ENCODE assay signal across 14 cellular contexts in the genomic region with DNA sequence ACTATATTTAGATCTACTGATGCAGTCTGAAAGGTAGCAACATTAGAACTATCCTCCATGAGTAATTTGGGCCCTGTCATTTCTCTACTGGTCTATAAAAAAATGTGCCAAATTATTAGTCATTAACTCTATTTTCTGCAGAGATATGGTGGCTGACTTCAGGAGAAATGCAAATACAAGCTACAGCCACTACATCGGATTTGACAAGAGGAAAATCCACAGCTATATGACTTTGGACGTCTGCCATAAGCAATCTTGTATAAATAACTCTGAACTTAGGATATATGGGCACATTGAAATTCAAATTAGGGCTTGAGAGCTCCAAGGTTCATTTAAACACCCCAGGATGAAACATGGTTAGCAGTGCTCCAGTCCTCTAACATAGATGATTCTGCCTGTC.
"Had no signal": no experiment of that assay in that cellular context is flagged by ENCODE, and none has a peak within 500 bp of the region (broad histone marks: within the 10 kb centered on the region; RNA-seq: fewer than 3 reads in every experiment).

No MANE protein-coding gene starts in this region.

- H3K4me3 ChIP-seq: esophagus squamous epithelium, hepatocyte, left lung, tibial artery had no signal

- ATAC-seq: left lung; stimulated activated effector memory CD8-positive, alpha-beta T cell treated with anti-CD3 and anti-CD28 coated beads, Interleukin-12 subunit alpha, Interleukin-12 subunit beta, amount 100 ng/mL, for 72 hours had no signal

- DNase-seq: activated CD4-positive, alpha-beta T cell treated with anti-CD3 and anti-CD28 coated beads, Interleukin-2, amount 50 U/mL, for 1 hour; activated CD8-positive, alpha-beta memory T cell treated with anti-CD3 and anti-CD28 coated beads for 24 hours; activated naive CD8-positive, alpha-beta T cell treated with anti-CD3 and anti-CD28 coated beads, Interleukin-2, amount 10 ng/mL, durations not matched to agents 7 days and 5 days; anterior cingulate cortex; brain microvascular endothelial cell; cortex of kidney; effector CD4-positive, alpha-beta T cell; esophagus squamous epithelium; left lung; mammary epithelial cell; naive B cell; tibial artery had no signal
